1 cellular context compared by ENCODE assay signal in the genomic region with DNA sequence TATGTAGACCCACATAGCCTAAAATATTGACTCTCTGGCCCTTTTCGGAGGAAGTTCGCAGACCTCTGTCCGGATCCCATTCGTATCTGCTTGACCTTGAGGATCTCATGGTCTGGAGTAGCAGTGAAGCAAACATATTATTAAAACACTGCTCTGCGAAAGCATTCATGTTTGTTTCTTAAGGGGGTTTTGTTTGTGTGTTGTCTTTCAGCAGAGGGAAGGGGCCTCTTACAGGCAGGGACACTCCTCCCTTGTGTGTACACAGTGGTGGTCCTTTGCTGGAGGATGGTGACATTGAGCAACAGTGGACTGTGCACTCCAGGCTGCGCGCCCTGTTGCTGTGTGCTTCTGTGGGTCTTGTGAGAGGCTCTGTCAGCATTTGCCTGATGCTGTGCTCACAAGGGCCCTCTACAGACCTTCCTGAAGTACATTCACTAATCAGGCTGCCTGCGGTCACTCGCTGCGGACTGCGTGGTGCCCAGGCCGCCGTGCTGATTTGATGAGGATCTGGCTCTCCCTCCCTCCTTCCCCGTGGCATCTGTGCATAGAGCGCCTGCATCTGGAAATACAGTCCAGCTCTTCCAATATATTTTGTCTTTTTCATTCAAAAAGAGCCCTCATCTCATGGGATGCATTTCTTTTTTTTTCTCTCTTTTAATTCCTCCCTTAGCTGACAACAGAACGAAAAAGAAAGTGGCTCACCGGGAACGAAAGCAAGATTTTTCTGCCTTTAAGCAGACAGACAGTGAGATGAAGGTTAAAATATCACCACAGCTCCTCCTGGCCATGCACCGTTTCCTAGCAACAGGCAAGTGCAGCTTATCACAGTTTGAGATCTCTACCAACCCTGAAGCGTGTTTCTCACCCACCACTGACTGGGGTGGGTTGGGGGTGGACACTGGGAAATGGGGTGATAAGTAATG.
A peak's percentile ranks its signal among the peaks of the same experiment; 100 is the strongest.
TF ChIP-seq lines count a peak whose summit lies in the region.

No MANE protein-coding gene starts in this region.

TF ChIP-seq in HepG2, 621 proteins besides CTCF, POLR2A, EP300 and RAD21 (continued from another document and continues in another):
- TF ChIP-seq ZNF282 (IDR thresholded peaks at IDR 0.05; ENCODE audit: partially characterized antibody) (no peak), NKX3-1 (CRISPR knock-in tag; IDR thresholded peaks at IDR 0.05) (no peak), SMYD3 (CRISPR knock-in tag; IDR thresholded peaks at IDR 0.05) (no peak), TMF1 (CRISPR knock-in tag; IDR thresholded peaks at IDR 0.05; ENCODE audit: low read depth) (no peak), ZNF496 (CRISPR knock-in tag; IDR thresholded peaks at IDR 0.05; ENCODE audit: insufficient replicate concordance) (no peak), HIVEP1 (CRISPR knock-in tag; IDR thresholded peaks at IDR 0.05) (no peak), ZNF605 (CRISPR knock-in tag; IDR thresholded peaks at IDR 0.05) (peak; percentile 90), HNRNPL (IDR thresholded peaks at IDR 0.05; ENCODE audit: low read depth, low read length) (no peak), JARID2 (CRISPR knock-in tag; IDR thresholded peaks at IDR 0.05; ENCODE audit: insufficient replicate concordance) (no peak), FOXK1 (CRISPR knock-in tag; IDR thresholded peaks at IDR 0.05; ENCODE audit: borderline replicate concordance, low read depth) (peak; percentile 98), ZNF75D (CRISPR knock-in tag; IDR thresholded peaks at IDR 0.05; ENCODE audit: borderline replicate concordance) (no peak), MAZ (IDR thresholded peaks at IDR 0.05; ENCODE audit: borderline replicate concordance, low read depth, low read length) (no peak), MAZ (CRISPR knock-in tag; IDR thresholded peaks at IDR 0.05; ENCODE audit: low read depth) (peak; percentile 84), ZBTB20 (CRISPR knock-in tag; IDR thresholded peaks at IDR 0.05; ENCODE audit: borderline replicate concordance, low read depth) (peak; percentile 85; the same call in 1 of the 2 replicates), ZNF777 (CRISPR knock-in tag; IDR thresholded peaks at IDR 0.05) (no peak), SNAPC2 (CRISPR knock-in tag; IDR thresholded peaks at IDR 0.05) (no peak), ZNF775 (CRISPR knock-in tag; IDR thresholded peaks at IDR 0.05; ENCODE audit: borderline replicate concordance) (no peak), ELF1 (CRISPR knock-in tag; IDR thresholded peaks at IDR 0.05) (peak; percentile 57), ZNF17 (CRISPR knock-in tag; IDR thresholded peaks at IDR 0.05) (no peak), ZFP82 (CRISPR knock-in tag; IDR thresholded peaks at IDR 0.05; ENCODE audit: borderline replicate concordance) (no peak), CBX5 (CRISPR knock-in tag; IDR thresholded peaks at IDR 0.05; ENCODE audit: borderline replicate concordance) (peak; percentile 99), ZNF644 (CRISPR knock-in tag; IDR thresholded peaks at IDR 0.05; ENCODE audit: low read depth) (peak; percentile 79; the same call in 1 of the 2 replicates), ZNF776 (CRISPR knock-in tag; IDR thresholded peaks at IDR 0.05) (no peak), ZNF546 (CRISPR knock-in tag; conservative IDR thresholded peaks at IDR 0.05) (no peak), CENPX (CRISPR knock-in tag; IDR thresholded peaks at IDR 0.05) (no peak), ZNF547 (CRISPR knock-in tag; IDR thresholded peaks at IDR 0.05) (no peak), ZMYM2 (CRISPR knock-in tag; IDR thresholded peaks at IDR 0.05) (peak; percentile 84), ASH2L (IDR thresholded peaks at IDR 0.05; ENCODE audit: insufficient read length, low read depth, low read length) (peak; percentile 68), FOSL1 (CRISPR knock-in tag; IDR thresholded peaks at IDR 0.05; ENCODE audit: borderline replicate concordance) (no peak), ZNF629 (CRISPR knock-in tag; conservative IDR thresholded peaks at IDR 0.05) (peak; percentile 68)
- TF ChIP-seq, protein P1, sequence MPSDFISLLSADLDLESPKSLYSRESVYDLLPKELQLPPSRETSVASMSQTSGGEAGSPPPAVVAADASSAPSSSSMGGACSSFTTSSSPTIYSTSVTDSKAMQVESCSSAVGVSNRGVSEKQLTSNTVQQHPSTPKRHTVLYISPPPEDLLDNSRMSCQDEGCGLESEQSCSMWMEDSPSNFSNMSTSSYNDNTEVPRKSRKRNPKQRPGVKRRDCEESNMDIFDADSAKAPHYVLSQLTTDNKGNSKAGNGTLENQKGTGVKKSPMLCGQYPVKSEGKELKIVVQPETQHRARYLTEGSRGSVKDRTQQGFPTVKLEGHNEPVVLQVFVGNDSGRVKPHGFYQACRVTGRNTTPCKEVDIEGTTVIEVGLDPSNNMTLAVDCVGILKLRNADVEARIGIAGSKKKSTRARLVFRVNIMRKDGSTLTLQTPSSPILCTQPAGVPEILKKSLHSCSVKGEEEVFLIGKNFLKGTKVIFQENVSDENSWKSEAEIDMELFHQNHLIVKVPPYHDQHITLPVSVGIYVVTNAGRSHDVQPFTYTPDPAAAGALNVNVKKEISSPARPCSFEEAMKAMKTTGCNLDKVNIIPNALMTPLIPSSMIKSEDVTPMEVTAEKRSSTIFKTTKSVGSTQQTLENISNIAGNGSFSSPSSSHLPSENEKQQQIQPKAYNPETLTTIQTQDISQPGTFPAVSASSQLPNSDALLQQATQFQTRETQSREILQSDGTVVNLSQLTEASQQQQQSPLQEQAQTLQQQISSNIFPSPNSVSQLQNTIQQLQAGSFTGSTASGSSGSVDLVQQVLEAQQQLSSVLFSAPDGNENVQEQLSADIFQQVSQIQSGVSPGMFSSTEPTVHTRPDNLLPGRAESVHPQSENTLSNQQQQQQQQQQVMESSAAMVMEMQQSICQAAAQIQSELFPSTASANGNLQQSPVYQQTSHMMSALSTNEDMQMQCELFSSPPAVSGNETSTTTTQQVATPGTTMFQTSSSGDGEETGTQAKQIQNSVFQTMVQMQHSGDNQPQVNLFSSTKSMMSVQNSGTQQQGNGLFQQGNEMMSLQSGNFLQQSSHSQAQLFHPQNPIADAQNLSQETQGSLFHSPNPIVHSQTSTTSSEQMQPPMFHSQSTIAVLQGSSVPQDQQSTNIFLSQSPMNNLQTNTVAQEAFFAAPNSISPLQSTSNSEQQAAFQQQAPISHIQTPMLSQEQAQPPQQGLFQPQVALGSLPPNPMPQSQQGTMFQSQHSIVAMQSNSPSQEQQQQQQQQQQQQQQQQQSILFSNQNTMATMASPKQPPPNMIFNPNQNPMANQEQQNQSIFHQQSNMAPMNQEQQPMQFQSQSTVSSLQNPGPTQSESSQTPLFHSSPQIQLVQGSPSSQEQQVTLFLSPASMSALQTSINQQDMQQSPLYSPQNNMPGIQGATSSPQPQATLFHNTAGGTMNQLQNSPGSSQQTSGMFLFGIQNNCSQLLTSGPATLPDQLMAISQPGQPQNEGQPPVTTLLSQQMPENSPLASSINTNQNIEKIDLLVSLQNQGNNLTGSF (CRISPR knock-in tag; IDR thresholded peaks at IDR 0.05) = no peak; the same call in 1 of the 2 replicates
- TF ChIP-seq, protein P2, sequence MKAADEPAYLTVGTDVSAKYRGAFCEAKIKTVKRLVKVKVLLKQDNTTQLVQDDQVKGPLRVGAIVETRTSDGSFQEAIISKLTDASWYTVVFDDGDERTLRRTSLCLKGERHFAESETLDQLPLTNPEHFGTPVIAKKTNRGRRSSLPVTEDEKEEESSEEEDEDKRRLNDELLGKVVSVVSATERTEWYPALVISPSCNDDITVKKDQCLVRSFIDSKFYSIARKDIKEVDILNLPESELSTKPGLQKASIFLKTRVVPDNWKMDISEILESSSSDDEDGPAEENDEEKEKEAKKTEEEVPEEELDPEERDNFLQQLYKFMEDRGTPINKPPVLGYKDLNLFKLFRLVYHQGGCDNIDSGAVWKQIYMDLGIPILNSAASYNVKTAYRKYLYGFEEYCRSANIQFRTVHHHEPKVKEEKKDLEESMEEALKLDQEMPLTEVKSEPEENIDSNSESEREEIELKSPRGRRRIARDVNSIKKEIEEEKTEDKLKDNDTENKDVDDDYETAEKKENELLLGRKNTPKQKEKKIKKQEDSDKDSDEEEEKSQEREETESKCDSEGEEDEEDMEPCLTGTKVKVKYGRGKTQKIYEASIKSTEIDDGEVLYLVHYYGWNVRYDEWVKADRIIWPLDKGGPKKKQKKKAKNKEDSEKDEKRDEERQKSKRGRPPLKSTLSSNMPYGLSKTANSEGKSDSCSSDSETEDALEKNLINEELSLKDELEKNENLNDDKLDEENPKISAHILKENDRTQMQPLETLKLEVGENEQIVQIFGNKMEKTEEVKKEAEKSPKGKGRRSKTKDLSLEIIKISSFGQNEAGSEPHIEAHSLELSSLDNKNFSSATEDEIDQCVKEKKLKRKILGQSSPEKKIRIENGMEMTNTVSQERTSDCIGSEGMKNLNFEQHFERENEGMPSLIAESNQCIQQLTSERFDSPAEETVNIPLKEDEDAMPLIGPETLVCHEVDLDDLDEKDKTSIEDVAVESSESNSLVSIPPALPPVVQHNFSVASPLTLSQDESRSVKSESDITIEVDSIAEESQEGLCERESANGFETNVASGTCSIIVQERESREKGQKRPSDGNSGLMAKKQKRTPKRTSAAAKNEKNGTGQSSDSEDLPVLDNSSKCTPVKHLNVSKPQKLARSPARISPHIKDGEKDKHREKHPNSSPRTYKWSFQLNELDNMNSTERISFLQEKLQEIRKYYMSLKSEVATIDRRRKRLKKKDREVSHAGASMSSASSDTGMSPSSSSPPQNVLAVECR (CRISPR knock-in tag; IDR thresholded peaks at IDR 0.05; ENCODE audit: borderline replicate concordance) = peak; percentile 88; the same call in 1 of the 2 replicates
- TF ChIP-seq, protein P3, sequence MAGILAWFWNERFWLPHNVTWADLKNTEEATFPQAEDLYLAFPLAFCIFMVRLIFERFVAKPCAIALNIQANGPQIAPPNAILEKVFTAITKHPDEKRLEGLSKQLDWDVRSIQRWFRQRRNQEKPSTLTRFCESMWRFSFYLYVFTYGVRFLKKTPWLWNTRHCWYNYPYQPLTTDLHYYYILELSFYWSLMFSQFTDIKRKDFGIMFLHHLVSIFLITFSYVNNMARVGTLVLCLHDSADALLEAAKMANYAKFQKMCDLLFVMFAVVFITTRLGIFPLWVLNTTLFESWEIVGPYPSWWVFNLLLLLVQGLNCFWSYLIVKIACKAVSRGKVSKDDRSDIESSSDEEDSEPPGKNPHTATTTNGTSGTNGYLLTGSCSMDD (CRISPR knock-in tag; IDR thresholded peaks at IDR 0.05) = no peak
- TF ChIP-seq, protein P4, sequence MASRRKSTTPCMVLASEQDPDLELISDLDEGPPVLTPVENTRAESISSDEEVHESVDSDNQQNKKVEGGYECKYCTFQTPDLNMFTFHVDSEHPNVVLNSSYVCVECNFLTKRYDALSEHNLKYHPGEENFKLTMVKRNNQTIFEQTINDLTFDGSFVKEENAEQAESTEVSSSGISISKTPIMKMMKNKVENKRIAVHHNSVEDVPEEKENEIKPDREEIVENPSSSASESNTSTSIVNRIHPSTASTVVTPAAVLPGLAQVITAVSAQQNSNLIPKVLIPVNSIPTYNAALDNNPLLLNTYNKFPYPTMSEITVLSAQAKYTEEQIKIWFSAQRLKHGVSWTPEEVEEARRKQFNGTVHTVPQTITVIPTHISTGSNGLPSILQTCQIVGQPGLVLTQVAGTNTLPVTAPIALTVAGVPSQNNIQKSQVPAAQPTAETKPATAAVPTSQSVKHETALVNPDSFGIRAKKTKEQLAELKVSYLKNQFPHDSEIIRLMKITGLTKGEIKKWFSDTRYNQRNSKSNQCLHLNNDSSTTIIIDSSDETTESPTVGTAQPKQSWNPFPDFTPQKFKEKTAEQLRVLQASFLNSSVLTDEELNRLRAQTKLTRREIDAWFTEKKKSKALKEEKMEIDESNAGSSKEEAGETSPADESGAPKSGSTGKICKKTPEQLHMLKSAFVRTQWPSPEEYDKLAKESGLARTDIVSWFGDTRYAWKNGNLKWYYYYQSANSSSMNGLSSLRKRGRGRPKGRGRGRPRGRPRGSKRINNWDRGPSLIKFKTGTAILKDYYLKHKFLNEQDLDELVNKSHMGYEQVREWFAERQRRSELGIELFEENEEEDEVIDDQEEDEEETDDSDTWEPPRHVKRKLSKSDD (CRISPR knock-in tag; IDR thresholded peaks at IDR 0.05; ENCODE audit: low read depth) = peak; percentile 80; the same call in 1 of the 2 replicates
- TF ChIP-seq, protein P5, sequence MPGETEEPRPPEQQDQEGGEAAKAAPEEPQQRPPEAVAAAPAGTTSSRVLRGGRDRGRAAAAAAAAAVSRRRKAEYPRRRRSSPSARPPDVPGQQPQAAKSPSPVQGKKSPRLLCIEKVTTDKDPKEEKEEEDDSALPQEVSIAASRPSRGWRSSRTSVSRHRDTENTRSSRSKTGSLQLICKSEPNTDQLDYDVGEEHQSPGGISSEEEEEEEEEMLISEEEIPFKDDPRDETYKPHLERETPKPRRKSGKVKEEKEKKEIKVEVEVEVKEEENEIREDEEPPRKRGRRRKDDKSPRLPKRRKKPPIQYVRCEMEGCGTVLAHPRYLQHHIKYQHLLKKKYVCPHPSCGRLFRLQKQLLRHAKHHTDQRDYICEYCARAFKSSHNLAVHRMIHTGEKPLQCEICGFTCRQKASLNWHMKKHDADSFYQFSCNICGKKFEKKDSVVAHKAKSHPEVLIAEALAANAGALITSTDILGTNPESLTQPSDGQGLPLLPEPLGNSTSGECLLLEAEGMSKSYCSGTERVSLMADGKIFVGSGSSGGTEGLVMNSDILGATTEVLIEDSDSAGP (CRISPR knock-in tag; IDR thresholded peaks at IDR 0.05; ENCODE audit: borderline replicate concordance) = peak; percentile 72
- TF ChIP-seq, protein P6, sequence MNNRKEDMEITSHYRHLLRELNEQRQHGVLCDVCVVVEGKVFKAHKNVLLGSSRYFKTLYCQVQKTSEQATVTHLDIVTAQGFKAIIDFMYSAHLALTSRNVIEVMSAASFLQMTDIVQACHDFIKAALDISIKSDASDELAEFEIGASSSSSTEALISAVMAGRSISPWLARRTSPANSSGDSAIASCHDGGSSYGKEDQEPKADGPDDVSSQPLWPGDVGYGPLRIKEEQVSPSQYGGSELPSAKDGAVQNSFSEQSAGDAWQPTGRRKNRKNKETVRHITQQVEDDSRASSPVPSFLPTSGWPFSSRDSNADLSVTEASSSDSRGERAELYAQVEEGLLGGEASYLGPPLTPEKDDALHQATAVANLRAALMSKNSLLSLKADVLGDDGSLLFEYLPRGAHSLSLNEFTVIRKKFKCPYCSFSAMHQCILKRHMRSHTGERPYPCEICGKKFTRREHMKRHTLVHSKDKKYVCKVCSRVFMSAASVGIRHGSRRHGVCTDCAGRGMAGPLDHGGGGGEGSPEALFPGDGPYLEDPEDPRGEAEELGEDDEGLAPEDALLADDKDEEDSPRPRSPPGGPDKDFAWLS (CRISPR knock-in tag; IDR thresholded peaks at IDR 0.05; ENCODE audit: borderline replicate concordance) = 0 out of 2 replicates have a peak, but pooled peaks have one; percentile 64
- TF ChIP-seq, protein P7, sequence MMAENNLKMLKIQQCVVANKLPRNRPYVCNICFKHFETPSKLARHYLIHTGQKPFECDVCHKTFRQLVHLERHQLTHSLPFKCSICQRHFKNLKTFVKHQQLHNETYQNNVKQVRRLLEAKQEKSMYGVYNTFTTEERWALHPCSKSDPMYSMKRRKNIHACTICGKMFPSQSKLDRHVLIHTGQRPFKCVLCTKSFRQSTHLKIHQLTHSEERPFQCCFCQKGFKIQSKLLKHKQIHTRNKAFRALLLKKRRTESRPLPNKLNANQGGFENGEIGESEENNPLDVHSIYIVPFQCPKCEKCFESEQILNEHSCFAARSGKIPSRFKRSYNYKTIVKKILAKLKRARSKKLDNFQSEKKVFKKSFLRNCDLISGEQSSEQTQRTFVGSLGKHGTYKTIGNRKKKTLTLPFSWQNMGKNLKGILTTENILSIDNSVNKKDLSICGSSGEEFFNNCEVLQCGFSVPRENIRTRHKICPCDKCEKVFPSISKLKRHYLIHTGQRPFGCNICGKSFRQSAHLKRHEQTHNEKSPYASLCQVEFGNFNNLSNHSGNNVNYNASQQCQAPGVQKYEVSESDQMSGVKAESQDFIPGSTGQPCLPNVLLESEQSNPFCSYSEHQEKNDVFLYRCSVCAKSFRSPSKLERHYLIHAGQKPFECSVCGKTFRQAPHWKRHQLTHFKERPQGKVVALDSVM (CRISPR knock-in tag; IDR thresholded peaks at IDR 0.05) = peak; percentile 57; the same call in 1 of the 2 replicates
